Comparison of ENCODE assay signal across 30 cellular contexts in the genomic region with DNA sequence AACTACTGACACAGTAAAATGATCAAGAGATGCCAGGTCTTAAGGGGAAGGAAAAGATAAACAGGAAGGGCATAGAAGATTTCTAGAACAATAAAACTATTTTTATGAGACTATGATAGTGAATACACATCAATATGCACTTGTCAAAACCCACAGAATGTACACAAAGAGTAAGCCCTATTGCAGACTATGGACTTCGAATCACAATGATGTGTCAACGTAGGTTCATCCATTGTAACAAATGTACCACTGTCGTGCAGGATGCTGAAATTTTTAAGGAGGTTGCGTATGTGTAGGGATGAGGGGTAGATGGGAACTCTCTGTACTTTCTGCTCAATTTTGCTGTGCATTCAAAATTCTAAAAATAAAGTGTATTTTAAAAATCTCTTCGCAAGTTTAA.
"Had no signal": no experiment of that assay in that cellular context is flagged by ENCODE, and none has a peak within 500 bp of the region (broad histone marks: within the 10 kb centered on the region; RNA-seq: fewer than 3 reads in every experiment).

No MANE protein-coding gene starts in this region.

- H3K9me3 ChIP-seq: lower lobe of right lung, neutrophil, ovary, right atrium auricular region, right lobe of liver, stomach, testis, thyroid gland, transverse colon, upper lobe of left lung, vagina had no signal

- H3K4me1 ChIP-seq: left lung, lower lobe of right lung, right lobe of liver, testis, upper lobe of left lung, vagina had no signal

- H2AFZ ChIP-seq: neural progenitor cell had no signal

- H3K27me3 ChIP-seq: left lung, neural progenitor cell, neutrophil, ovary, right atrium auricular region, right lobe of liver, stomach, testis, thyroid gland, transverse colon, upper lobe of left lung, vagina had no signal

- H3K27ac Mint-ChIP-seq: mesothelial cell of epicardium; nephron progenitor cell; neural progenitor cell; progenitor cell of endocrine pancreas; stimulated activated naive B cell treated with anti-CD40 and anti-IgM and Interleukin-4, amounts not matched to agents 10 μg/mL and 1 μg/mL and 100 μg/mL, for 72 hours had no signal

- H3K36me3 ChIP-seq: left lung, lower lobe of right lung, neural progenitor cell, neutrophil, ovary, right atrium auricular region, right lobe of liver, stomach, thyroid gland, transverse colon, upper lobe of left lung, vagina had no signal

- H3K4me3 Mint-ChIP-seq: mesothelial cell of epicardium; nephron progenitor cell; neural progenitor cell; stimulated activated naive B cell treated with anti-CD40 and anti-IgM and Interleukin-4, amounts not matched to agents 10 μg/mL and 1 μg/mL and 100 μg/mL, for 72 hours had no signal

- DNase-seq: hippocampal formation; kidney glomerular epithelial cell; left cardiac atrium; left lung; lower lobe of right lung; mammary epithelial cell; mesendoderm; naive thymus-derived CD4-positive, alpha-beta T cell; nephron progenitor cell; occipital lobe; ovary; right lobe of liver; stimulated activated CD4-positive, alpha-beta T cell treated with anti-CD3 and anti-CD28 coated beads, Interleukin-15, amount 100 ng/mL, for 24 hours; stimulated activated CD4-positive, alpha-beta T cell treated with anti-CD3 and anti-CD28 coated beads, Interleukin-2, amount 100 ng/mL, for 24 hours; stimulated activated CD4-positive, alpha-beta T cell treated with anti-CD3 and anti-CD28 coated beads, Interleukin-4, amount 100 ng/mL, for 1 hour; stimulated activated naive B cell treated with anti-CD40 and anti-IgM and Interleukin-4, amounts not matched to agents 10 μg/mL and 1 μg/mL and 100 μg/mL, for 72 hours; stimulated activated naive CD8-positive, alpha-beta T cell treated with anti-CD3 and anti-CD28 coated beads, Interleukin-15, Interleukin-2, amounts not matched to agents 100 U/mL and 50 U/mL, for 24 hours; stomach; testis; thyroid gland; transverse colon; upper lobe of left lung had no signal

- H3K4me2 ChIP-seq: neural progenitor cell, smooth muscle cell had no signal

- H3K4me3 ChIP-seq: left lung, lower lobe of right lung, neural progenitor cell, ovary, right atrium auricular region, right lobe of liver, smooth muscle cell, stomach, testis, thyroid gland, transverse colon, upper lobe of left lung, vagina had no signal

- FAIRE-seq: keratinocyte had no signal

- H3K27me3 Mint-ChIP-seq: naive thymus-derived CD4-positive, alpha-beta T cell; progenitor cell of endocrine pancreas; stimulated activated naive B cell treated with anti-CD40 and anti-IgM and Interleukin-4, amounts not matched to agents 10 μg/mL and 1 μg/mL and 100 μg/mL, for 72 hours had no signal

- ATAC-seq: left cardiac atrium; left lung; lower lobe of right lung; naive thymus-derived CD4-positive, alpha-beta T cell; stimulated activated naive B cell treated with anti-CD40 and anti-IgM and Interleukin-4, amounts not matched to agents 10 μg/mL and 1 μg/mL and 100 μg/mL, for 72 hours; stimulated activated naive CD8-positive, alpha-beta T cell treated with anti-CD3 and anti-CD28 coated beads, Interleukin-15, Interleukin-2, amounts not matched to agents 100 U/mL and 50 U/mL, for 24 hours had no signal

- H3K9ac ChIP-seq: neural progenitor cell had no signal

- H3K27ac ChIP-seq: left lung, lower lobe of right lung, neural progenitor cell, neutrophil, ovary, right atrium auricular region, right lobe of liver, stomach, testis, thyroid gland, transverse colon, upper lobe of left lung, vagina had no signal
